ENCODE assay signal across 8 cellular contexts in the genomic region with DNA sequence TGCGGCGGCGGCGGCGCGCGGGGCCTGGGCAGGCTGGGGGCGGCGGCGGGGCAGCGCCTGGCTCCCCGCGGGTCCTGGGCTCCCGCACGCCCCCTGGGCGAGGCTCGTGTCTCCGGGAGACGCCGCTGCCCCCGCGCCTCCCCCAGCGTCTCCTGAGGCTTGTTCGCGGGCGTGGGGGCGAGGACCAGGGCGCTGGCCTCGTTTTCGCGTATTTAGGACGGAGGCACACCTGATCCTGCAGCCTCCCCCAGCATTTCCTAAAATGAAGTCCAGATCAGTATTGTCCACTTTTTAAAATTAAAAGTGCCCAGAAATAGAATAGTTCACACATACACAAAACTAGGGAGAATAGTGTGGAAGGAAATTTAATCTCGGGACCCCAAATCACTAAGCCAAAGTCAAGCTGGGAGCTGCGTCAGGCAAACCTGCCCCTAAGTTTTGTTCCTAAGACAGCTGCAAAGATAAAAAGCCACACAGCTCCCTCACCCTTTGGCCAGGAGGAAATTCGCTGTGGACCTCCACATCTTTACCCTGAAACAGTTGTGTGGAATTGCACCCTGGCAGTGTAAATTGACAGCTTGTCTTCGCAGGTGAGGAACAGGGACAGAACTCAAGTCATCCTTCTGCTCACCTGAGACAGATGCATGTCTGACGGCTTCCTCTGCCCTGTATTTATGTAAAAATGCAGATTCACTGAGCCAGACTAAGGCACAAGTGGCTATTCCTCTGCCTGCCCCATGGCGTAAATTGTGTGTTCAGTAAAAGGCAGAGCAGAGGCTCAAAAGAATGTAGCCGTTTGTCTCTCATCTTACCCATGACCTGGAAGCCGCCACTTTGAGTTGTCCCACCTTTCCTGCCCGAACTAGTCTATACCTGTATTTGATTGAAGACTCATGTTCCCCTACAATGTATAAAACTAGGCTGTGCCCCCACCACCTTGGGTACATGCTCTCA. TPM values are rescaled to one million over a fixed set of nuclear protein-coding genes. Genes with fewer than 3 reads are reported as not detected.
A peak's percentile ranks its signal among the peaks of the same experiment; 100 is the strongest.
DNase-seq lines count a peak whose midpoint lies in the region; ATAC-seq lines count a peak whose summit lies in the region.

No MANE protein-coding gene starts in this region.

- H3K9me3 ChIP-seq in iPS DF 6.9 (ENCODE audit: control insufficient read depth, insufficient read depth, low read length), result no peaks in the 10 kb centered on the region

- H3K27me3 Mint-ChIP-seq in activated CD8-positive, alpha-beta T cell treated with anti-CD3 and anti-CD28 coated beads, Interleukin-2, amount 10 ng/mL, durations not matched to agents 7 days and 5 days (ENCODE audit: low read depth), result peaks cover 13% of the 10 kb centered on the region
- H3K27me3 Mint-ChIP-seq in stimulated activated naive B cell treated with anti-CD40 and anti-IgM and Interleukin-4, amounts not matched to agents 10 μg/mL and 1 μg/mL and 100 μg/mL, for 72 hours, result no peaks in the 10 kb centered on the region

- no CpG with 5 or more reads among the region's 41 CpGs for WGBS in iPS DF 6.9 (ENCODE audit: insufficient coverage, insufficient read length)

- POLR2A ChIA-PET in activated CD8-positive, alpha-beta T cell treated with anti-CD3 and anti-CD28 coated beads, Interleukin-2, amount 10 ng/mL, durations not matched to agents 7 days and 5 days (lab: Charles Lee), result no interaction called here

- H3K27ac Mint-ChIP-seq in activated CD8-positive, alpha-beta T cell treated with anti-CD3 and anti-CD28 coated beads, Interleukin-2, amount 10 ng/mL, durations not matched to agents 7 days and 5 days, result peak overlapping the region; percentile 79
- H3K27ac Mint-ChIP-seq in stimulated activated naive B cell treated with anti-CD40 and anti-IgM and Interleukin-4, amounts not matched to agents 10 μg/mL and 1 μg/mL and 100 μg/mL, for 72 hours, result peak overlapping the region; percentile 88

- peaks cover 33% of the 10 kb centered on the region for H3K36me3 Mint-ChIP-seq in activated CD8-positive, alpha-beta T cell treated with anti-CD3 and anti-CD28 coated beads, Interleukin-2, amount 10 ng/mL, durations not matched to agents 7 days and 5 days (ENCODE audit: low read depth)
- peaks cover 21 to 26% of the 10 kb centered on the region in 2 donors for H3K36me3 Mint-ChIP-seq in stimulated activated naive B cell treated with anti-CD40 and anti-IgM and Interleukin-4, amounts not matched to agents 10 μg/mL and 1 μg/mL and 100 μg/mL, for 72 hours

- DNase-seq in NCI-H1092 treated with DMSO at 0.1 percent for 48 hours (lab: John Stamatoyannopoulos, UW) (peak; percentile 62), NCI-H1092 (lab: John Stamatoyannopoulos, UW) (no peak), iPS DF 6.9 (ENCODE audit: low read depth, low spot score) (no peak), OCI-M2 (lab: John Stamatoyannopoulos, UW; ENCODE audit: unreplicated experiment) (no peak)
- DNase-seq in activated CD8-positive, alpha-beta T cell treated with anti-CD3 and anti-CD28 coated beads, Interleukin-2, amount 10 ng/mL, durations not matched to agents 7 days and 5 days, result no peak
- DNase-seq in stimulated activated naive B cell treated with anti-CD40 and anti-IgM and Interleukin-4, amounts not matched to agents 10 μg/mL and 1 μg/mL and 100 μg/mL, for 72 hours, result no peak
- no peak for DNase-seq in stimulated activated CD4-positive, alpha-beta T cell treated with anti-CD3 and anti-CD28 coated beads, Interleukin-4, amount 100 ng/mL, for 1 hour

- H3K9me3 Mint-ChIP-seq in activated CD8-positive, alpha-beta T cell treated with anti-CD3 and anti-CD28 coated beads, Interleukin-2, amount 10 ng/mL, durations not matched to agents 7 days and 5 days (ENCODE audit: insufficient read depth), result no peaks in the 10 kb centered on the region
- H3K9me3 Mint-ChIP-seq in stimulated activated naive B cell treated with anti-CD40 and anti-IgM and Interleukin-4, amounts not matched to agents 10 μg/mL and 1 μg/mL and 100 μg/mL, for 72 hours, result peaks cover 2 to 4% of the 10 kb centered on the region in 2 donors

- peak overlapping the region; percentile 74; the same call in 1 of the 2 replicates for H3K4me3 ChIP-seq in iPS DF 6.9 (ENCODE audit: low read length)

- CTCF ChIA-PET in activated CD8-positive, alpha-beta T cell treated with anti-CD3 and anti-CD28 coated beads, Interleukin-2, amount 10 ng/mL, durations not matched to agents 7 days and 5 days (lab: Charles Lee), result interaction anchor here (0.7 to 1.5 kb wide), 3 partner anchors 20 to 120 kb away, joined by 3 to 4 read pairs (median 3); no protein-coding TSS in a partner anchor

- no peaks in the 10 kb centered on the region; the same call in none of the 2 replicates for H3K36me3 ChIP-seq in iPS DF 6.9 (ENCODE audit: control insufficient read depth, insufficient read depth, low read length)

- ATAC-seq in activated CD8-positive, alpha-beta T cell treated with anti-CD3 and anti-CD28 coated beads, Interleukin-2, amount 10 ng/mL, durations not matched to agents 7 days and 5 days, result no peak
- no peak for ATAC-seq in stimulated activated naive B cell treated with anti-CD40 and anti-IgM and Interleukin-4, amounts not matched to agents 10 μg/mL and 1 μg/mL and 100 μg/mL, for 72 hours (replicated peaks)
- ATAC-seq in GM21528 (IDR thresholded peaks at IDR 0.05; ENCODE audit: low FRiP score, unreplicated experiment), result no peak

- H3K4me1 Mint-ChIP-seq in activated CD8-positive, alpha-beta T cell treated with anti-CD3 and anti-CD28 coated beads, Interleukin-2, amount 10 ng/mL, durations not matched to agents 7 days and 5 days (ENCODE audit: low read depth), result peaks cover 47% of the 10 kb centered on the region
- peaks cover 20 to 26% of the 10 kb centered on the region in 2 donors for H3K4me1 Mint-ChIP-seq in stimulated activated naive B cell treated with anti-CD40 and anti-IgM and Interleukin-4, amounts not matched to agents 10 μg/mL and 1 μg/mL and 100 μg/mL, for 72 hours

- no peak overlapping the region for H3K27ac ChIP-seq in iPS DF 6.9 (ENCODE audit: low read length)

- no peaks in the 10 kb centered on the region for H3K27me3 ChIP-seq in iPS DF 6.9 (ENCODE audit: control insufficient read depth, insufficient read depth, low read length)

- H3K4me3 Mint-ChIP-seq in activated CD8-positive, alpha-beta T cell treated with anti-CD3 and anti-CD28 coated beads, Interleukin-2, amount 10 ng/mL, durations not matched to agents 7 days and 5 days, result peak overlapping the region; percentile 82
- H3K4me3 Mint-ChIP-seq in stimulated activated naive B cell treated with anti-CD40 and anti-IgM and Interleukin-4, amounts not matched to agents 10 μg/mL and 1 μg/mL and 100 μg/mL, for 72 hours, result peak overlapping the region; percentile 83 to 91

- H3K4me1 ChIP-seq in iPS DF 6.9 (ENCODE audit: control insufficient read depth, insufficient read depth, low read length), result no peaks in the 10 kb centered on the region

RNA-seq across cellular contexts. Expression of a gene that starts 0.7 kb away (rescaled TPM):
- total RNA-seq in activated CD8-positive, alpha-beta T cell treated with anti-CD3 and anti-CD28 coated beads, Interleukin-2, amount 10 ng/mL, durations not matched to agents 7 days and 5 days, result 10 to 100 TPM; 18.4 to 20.3 TPM
